Comparison of ENCODE assay signal across 15 cellular contexts in the genomic region with DNA sequence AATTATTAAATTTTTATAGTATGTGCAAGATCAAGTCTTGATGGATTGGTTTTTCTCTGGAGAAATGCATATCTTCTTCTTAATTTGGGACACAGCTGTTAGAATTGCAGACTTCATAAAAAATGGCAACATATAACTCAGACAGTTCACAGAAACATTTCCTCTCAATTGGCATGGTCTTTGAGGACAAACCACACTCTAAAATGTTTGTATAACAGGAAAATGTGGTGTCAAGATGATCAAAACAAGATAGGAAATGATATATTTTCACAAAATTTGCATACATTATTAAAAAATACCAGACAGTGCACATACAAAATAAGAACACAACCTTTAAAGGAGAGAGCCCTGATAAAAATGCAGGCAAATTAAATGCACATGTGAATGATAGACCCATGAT.
"Had no signal": no experiment of that assay in that cellular context is flagged by ENCODE, and none has a peak within 500 bp of the region (broad histone marks: within the 10 kb centered on the region; RNA-seq: fewer than 3 reads in every experiment).

No MANE protein-coding gene starts in this region.

- ATAC-seq: activated CD8-positive, alpha-beta memory T cell treated with anti-CD3 and anti-CD28 coated beads, Interleukin-2, amount 10 ng/mL, durations not matched to agents 7 days and 5 days; left cardiac atrium had no signal

- H3K9me3 ChIP-seq: breast epithelium, esophagus squamous epithelium, lower lobe of right lung, right atrium auricular region, uterus had no signal

- H3K27ac Mint-ChIP-seq: activated CD8-positive, alpha-beta memory T cell treated with anti-CD3 and anti-CD28 coated beads, Interleukin-2, amount 10 ng/mL, durations not matched to agents 7 days and 5 days; mesothelial cell of epicardium had no signal

- DNase-seq: activated CD4-positive, alpha-beta T cell treated with anti-CD3 and anti-CD28 coated beads for 1 hour; activated CD8-positive, alpha-beta memory T cell treated with anti-CD3 and anti-CD28 coated beads, Interleukin-2, amount 10 ng/mL, durations not matched to agents 7 days and 5 days; activated naive CD4-positive, alpha-beta T cell; activated T-cell treated with anti-CD3 and anti-CD28 coated beads, Interleukin-2, amount 50 U/mL, for 24 hours; aorta; esophagus squamous epithelium; foreskin fibroblast; head of caudate nucleus; left cardiac atrium; lower lobe of right lung; uterus had no signal

- H3K4me3 Mint-ChIP-seq: activated CD8-positive, alpha-beta memory T cell treated with anti-CD3 and anti-CD28 coated beads, Interleukin-2, amount 10 ng/mL, durations not matched to agents 7 days and 5 days; activated T-cell treated with anti-CD3 and anti-CD28 coated beads, Interleukin-2, amount 50 U/mL, for 24 hours; mesothelial cell of epicardium had no signal

- H3K27me3 Mint-ChIP-seq: activated CD8-positive, alpha-beta memory T cell treated with anti-CD3 and anti-CD28 coated beads, Interleukin-2, amount 10 ng/mL, durations not matched to agents 7 days and 5 days; activated T-cell treated with anti-CD3 and anti-CD28 coated beads, Interleukin-2, amount 50 U/mL, for 24 hours had no signal

- H3K36me3 Mint-ChIP-seq: mesothelial cell of epicardium had no signal

- H3K27ac ChIP-seq: breast epithelium, esophagus squamous epithelium, lower lobe of right lung, right atrium auricular region, uterus had no signal

- H3K4me3 ChIP-seq: breast epithelium, esophagus squamous epithelium, lower lobe of right lung, right atrium auricular region, skin epidermis, uterus had no signal

- H3K36me3 ChIP-seq: breast epithelium, esophagus squamous epithelium, lower lobe of right lung, right atrium auricular region, uterus had no signal

- H3K27me3 ChIP-seq: breast epithelium, esophagus squamous epithelium, right atrium auricular region, uterus had no signal

- H3K4me1 ChIP-seq: breast epithelium, right atrium auricular region, uterus had no signal
